In the genomic region with DNA sequence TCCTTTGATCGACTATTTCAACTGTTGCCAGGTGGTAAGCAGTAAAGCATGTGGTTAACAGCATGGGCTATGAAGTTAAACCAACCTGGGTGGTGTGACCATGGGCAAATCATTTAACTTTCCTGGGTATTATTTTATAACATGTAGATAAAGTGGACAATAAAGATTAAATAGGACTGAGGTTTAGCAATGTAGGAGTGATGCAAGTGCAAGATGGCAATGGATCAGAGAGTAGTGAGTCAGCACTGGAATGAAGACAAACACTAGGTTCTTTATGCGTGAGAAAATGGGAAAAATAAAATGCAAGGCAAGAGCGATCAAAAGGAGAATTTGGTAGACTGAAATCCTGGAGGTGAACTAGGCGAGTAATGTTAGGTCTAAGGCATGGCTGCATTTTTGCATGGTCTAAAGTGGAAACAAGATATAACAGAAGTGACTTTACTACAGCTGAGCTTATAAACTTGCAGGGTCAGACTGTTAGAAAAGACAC, we compare ENCODE assay signal across 1 cellular context.
TF ChIP-seq lines count a peak whose summit lies in the region.

No MANE protein-coding gene starts in this region.

TF ChIP-seq in GM23338, 12 proteins besides CTCF, POLR2A, EP300 and RAD21 (continued from another document):
- TF ChIP-seq, protein P1, sequence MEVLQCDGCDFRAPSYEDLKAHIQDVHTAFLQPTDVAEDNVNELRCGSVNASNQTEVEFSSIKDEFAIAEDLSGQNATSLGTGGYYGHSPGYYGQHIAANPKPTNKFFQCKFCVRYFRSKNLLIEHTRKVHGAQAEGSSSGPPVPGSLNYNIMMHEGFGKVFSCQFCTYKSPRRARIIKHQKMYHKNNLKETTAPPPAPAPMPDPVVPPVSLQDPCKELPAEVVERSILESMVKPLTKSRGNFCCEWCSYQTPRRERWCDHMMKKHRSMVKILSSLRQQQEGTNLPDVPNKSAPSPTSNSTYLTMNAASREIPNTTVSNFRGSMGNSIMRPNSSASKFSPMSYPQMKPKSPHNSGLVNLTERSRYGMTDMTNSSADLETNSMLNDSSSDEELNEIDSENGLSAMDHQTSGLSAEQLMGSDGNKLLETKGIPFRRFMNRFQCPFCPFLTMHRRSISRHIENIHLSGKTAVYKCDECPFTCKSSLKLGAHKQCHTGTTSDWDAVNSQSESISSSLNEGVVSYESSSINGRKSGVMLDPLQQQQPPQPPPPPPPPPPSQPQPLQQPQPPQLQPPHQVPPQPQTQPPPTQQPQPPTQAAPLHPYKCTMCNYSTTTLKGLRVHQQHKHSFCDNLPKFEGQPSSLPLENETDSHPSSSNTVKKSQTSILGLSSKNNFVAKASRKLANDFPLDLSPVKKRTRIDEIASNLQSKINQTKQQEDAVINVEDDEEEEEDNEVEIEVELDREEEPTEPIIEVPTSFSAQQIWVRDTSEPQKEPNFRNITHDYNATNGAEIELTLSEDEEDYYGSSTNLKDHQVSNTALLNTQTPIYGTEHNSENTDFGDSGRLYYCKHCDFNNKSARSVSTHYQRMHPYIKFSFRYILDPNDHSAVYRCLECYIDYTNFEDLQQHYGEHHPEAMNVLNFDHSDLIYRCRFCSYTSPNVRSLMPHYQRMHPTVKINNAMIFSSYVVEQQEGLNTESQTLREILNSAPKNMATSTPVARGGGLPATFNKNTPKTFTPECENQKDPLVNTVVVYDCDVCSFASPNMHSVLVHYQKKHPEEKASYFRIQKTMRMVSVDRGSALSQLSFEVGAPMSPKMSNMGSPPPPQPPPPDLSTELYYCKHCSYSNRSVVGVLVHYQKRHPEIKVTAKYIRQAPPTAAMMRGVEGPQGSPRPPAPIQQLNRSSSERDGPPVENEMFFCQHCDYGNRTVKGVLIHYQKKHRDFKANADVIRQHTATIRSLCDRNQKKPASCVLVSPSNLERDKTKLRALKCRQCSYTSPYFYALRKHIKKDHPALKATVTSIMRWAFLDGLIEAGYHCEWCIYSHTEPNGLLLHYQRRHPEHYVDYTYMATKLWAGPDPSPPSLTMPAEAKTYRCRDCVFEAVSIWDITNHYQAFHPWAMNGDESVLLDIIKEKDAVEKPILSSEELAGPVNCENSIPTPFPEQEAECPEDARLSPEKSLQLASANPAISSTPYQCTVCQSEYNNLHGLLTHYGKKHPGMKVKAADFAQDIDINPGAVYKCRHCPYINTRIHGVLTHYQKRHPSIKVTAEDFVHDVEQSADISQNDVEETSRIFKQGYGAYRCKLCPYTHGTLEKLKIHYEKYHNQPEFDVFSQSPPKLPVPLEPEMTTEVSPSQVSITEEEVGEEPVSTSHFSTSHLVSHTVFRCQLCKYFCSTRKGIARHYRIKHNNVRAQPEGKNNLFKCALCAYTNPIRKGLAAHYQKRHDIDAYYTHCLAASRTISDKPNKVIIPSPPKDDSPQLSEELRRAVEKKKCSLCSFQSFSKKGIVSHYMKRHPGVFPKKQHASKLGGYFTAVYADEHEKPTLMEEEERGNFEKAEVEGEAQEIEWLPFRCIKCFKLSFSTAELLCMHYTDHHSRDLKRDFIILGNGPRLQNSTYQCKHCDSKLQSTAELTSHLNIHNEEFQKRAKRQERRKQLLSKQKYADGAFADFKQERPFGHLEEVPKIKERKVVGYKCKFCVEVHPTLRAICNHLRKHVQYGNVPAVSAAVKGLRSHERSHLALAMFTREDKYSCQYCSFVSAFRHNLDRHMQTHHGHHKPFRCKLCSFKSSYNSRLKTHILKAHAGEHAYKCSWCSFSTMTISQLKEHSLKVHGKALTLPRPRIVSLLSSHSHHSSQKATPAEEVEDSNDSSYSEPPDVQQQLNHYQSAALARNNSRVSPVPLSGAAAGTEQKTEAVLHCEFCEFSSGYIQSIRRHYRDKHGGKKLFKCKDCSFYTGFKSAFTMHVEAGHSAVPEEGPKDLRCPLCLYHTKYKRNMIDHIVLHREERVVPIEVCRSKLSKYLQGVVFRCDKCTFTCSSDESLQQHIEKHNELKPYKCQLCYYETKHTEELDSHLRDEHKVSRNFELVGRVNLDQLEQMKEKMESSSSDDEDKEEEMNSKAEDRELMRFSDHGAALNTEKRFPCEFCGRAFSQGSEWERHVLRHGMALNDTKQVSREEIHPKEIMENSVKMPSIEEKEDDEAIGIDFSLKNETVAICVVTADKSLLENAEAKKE (CRISPR knock-in tag; IDR thresholded peaks at IDR 0.05) = no peak
- TF ChIP-seq NANOG (IDR thresholded peaks at IDR 0.05; ENCODE audit: borderline replicate concordance) (no peak), ZNF331 (CRISPR knock-in tag; IDR thresholded peaks at IDR 0.05; ENCODE audit: low read depth) (no peak), EZH2 (IDR thresholded peaks at IDR 0.05; ENCODE audit: low read depth, unreplicated experiment) (no peak), ZNF114 (CRISPR knock-in tag; IDR thresholded peaks at IDR 0.05) (no peak), JUNB (IDR thresholded peaks at IDR 0.05; ENCODE audit: unreplicated experiment) (no peak)
- TF ChIP-seq, protein P2, sequence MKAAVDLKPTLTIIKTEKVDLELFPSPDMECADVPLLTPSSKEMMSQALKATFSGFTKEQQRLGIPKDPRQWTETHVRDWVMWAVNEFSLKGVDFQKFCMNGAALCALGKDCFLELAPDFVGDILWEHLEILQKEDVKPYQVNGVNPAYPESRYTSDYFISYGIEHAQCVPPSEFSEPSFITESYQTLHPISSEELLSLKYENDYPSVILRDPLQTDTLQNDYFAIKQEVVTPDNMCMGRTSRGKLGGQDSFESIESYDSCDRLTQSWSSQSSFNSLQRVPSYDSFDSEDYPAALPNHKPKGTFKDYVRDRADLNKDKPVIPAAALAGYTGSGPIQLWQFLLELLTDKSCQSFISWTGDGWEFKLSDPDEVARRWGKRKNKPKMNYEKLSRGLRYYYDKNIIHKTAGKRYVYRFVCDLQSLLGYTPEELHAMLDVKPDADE (IDR thresholded peaks at IDR 0.05) = no peak
- TF ChIP-seq, protein P3, sequence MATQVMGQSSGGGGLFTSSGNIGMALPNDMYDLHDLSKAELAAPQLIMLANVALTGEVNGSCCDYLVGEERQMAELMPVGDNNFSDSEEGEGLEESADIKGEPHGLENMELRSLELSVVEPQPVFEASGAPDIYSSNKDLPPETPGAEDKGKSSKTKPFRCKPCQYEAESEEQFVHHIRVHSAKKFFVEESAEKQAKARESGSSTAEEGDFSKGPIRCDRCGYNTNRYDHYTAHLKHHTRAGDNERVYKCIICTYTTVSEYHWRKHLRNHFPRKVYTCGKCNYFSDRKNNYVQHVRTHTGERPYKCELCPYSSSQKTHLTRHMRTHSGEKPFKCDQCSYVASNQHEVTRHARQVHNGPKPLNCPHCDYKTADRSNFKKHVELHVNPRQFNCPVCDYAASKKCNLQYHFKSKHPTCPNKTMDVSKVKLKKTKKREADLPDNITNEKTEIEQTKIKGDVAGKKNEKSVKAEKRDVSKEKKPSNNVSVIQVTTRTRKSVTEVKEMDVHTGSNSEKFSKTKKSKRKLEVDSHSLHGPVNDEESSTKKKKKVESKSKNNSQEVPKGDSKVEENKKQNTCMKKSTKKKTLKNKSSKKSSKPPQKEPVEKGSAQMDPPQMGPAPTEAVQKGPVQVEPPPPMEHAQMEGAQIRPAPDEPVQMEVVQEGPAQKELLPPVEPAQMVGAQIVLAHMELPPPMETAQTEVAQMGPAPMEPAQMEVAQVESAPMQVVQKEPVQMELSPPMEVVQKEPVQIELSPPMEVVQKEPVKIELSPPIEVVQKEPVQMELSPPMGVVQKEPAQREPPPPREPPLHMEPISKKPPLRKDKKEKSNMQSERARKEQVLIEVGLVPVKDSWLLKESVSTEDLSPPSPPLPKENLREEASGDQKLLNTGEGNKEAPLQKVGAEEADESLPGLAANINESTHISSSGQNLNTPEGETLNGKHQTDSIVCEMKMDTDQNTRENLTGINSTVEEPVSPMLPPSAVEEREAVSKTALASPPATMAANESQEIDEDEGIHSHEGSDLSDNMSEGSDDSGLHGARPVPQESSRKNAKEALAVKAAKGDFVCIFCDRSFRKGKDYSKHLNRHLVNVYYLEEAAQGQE (IDR thresholded peaks at IDR 0.05; ENCODE audit: unreplicated experiment) = no peak
TF ChIP-seq in GM23338: peak in this region for 0.
